ENCODE assay signal across 1 cellular context in genomic region chr17:6120351-6120750, GRCh38.
TF ChIP-seq lines count a peak whose summit lies in the region.

No MANE protein-coding gene starts in this region.

TF ChIP-seq in GM23338, 12 proteins besides CTCF, POLR2A, EP300 and RAD21 (continued from another document):
- TF ChIP-seq, protein P1, sequence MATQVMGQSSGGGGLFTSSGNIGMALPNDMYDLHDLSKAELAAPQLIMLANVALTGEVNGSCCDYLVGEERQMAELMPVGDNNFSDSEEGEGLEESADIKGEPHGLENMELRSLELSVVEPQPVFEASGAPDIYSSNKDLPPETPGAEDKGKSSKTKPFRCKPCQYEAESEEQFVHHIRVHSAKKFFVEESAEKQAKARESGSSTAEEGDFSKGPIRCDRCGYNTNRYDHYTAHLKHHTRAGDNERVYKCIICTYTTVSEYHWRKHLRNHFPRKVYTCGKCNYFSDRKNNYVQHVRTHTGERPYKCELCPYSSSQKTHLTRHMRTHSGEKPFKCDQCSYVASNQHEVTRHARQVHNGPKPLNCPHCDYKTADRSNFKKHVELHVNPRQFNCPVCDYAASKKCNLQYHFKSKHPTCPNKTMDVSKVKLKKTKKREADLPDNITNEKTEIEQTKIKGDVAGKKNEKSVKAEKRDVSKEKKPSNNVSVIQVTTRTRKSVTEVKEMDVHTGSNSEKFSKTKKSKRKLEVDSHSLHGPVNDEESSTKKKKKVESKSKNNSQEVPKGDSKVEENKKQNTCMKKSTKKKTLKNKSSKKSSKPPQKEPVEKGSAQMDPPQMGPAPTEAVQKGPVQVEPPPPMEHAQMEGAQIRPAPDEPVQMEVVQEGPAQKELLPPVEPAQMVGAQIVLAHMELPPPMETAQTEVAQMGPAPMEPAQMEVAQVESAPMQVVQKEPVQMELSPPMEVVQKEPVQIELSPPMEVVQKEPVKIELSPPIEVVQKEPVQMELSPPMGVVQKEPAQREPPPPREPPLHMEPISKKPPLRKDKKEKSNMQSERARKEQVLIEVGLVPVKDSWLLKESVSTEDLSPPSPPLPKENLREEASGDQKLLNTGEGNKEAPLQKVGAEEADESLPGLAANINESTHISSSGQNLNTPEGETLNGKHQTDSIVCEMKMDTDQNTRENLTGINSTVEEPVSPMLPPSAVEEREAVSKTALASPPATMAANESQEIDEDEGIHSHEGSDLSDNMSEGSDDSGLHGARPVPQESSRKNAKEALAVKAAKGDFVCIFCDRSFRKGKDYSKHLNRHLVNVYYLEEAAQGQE (IDR thresholded peaks at IDR 0.05; ENCODE audit: unreplicated experiment): no peak
- TF ChIP-seq ETS1 (IDR thresholded peaks at IDR 0.05): no peak
- TF ChIP-seq ZNF462 (CRISPR knock-in tag; IDR thresholded peaks at IDR 0.05): no peak
- TF ChIP-seq CREB1 (CRISPR knock-in tag; IDR thresholded peaks at IDR 0.05; ENCODE audit: low read depth): no peak
- TF ChIP-seq STAT1 (IDR thresholded peaks at IDR 0.05; ENCODE audit: unreplicated experiment): no peak
